In genomic region chr7:27825890-27826289, GRCh38 we compare ENCODE assay signal across 20 cellular contexts.
"Had no signal": no experiment of that assay in that cellular context is flagged by ENCODE, and none has a peak within 500 bp of the region (broad histone marks: within the 10 kb centered on the region; RNA-seq: fewer than 3 reads in every experiment).

No MANE protein-coding gene starts in this region.

- H3K4me3 ChIP-seq: colonic mucosa, esophagus muscularis mucosa, pancreas, right lobe of liver, suprapubic skin, transverse colon, upper lobe of right lung, uterus had no signal

- H3K36me3 ChIP-seq: colonic mucosa, pancreas, uterus had no signal

- H3K4me3 Mint-ChIP-seq: dendritic cell treated with granulocyte-macrophage colony-stimulating factor and Interleukin-4, amounts not matched to agents 40 ng/mL and 50 ng/mL, for 4 days; immature natural killer cell; natural killer cell; stimulated activated naive CD8-positive, alpha-beta T cell treated with anti-CD3 and anti-CD28 coated beads, Interleukin-15, amount 100 ng/mL, for 72 hours had no signal

- H3K4me1 Mint-ChIP-seq: stimulated activated naive CD8-positive, alpha-beta T cell treated with anti-CD3 and anti-CD28 coated beads, Interleukin-15, amount 100 ng/mL, for 72 hours had no signal

- H3K27ac Mint-ChIP-seq: dendritic cell treated with granulocyte-macrophage colony-stimulating factor and Interleukin-4, amounts not matched to agents 40 ng/mL and 50 ng/mL, for 4 days; stimulated activated naive CD8-positive, alpha-beta T cell treated with anti-CD3 and anti-CD28 coated beads, Interleukin-15, amount 100 ng/mL, for 72 hours had no signal

- H3K4me1 ChIP-seq: colonic mucosa, pancreas, right lobe of liver, suprapubic skin, transverse colon, upper lobe of right lung, uterus had no signal

- H3K27me3 Mint-ChIP-seq: dendritic cell treated with granulocyte-macrophage colony-stimulating factor and Interleukin-4, amounts not matched to agents 40 ng/mL and 50 ng/mL, for 4 days; stimulated activated naive CD8-positive, alpha-beta T cell treated with anti-CD3 and anti-CD28 coated beads, Interleukin-15, amount 100 ng/mL, for 72 hours had no signal

- ATAC-seq: natural killer cell; pancreas; right lobe of liver; stimulated activated naive CD8-positive, alpha-beta T cell treated with anti-CD3 and anti-CD28 coated beads, Interleukin-15, amount 100 ng/mL, for 72 hours; upper lobe of right lung had no signal

- H3K27ac ChIP-seq: colonic mucosa, esophagus muscularis mucosa, pancreas, right lobe of liver, suprapubic skin, transverse colon, upper lobe of right lung, uterus had no signal

- H3K9me3 ChIP-seq: colonic mucosa, esophagus muscularis mucosa, pancreas, right lobe of liver, suprapubic skin, transverse colon, upper lobe of right lung, uterus had no signal

- DNase-seq: colonic mucosa; effector CD8-positive, alpha-beta T cell; glutamatergic neuron; hypothalamus; immature natural killer cell; natural killer cell; pancreas; retina; right lobe of liver; small intestine; stimulated activated CD4-positive, alpha-beta T cell treated with anti-CD3 and anti-CD28 coated beads, Interleukin-15, amount 100 ng/mL, for 24 hours; stimulated activated CD4-positive, alpha-beta T cell treated with anti-CD3 and anti-CD28 coated beads, Interleukin-2, amount 100 ng/mL, for 48 hours; stimulated activated naive CD4-positive, alpha-beta T cell; stimulated activated naive CD8-positive, alpha-beta T cell treated with anti-CD3 and anti-CD28 coated beads, Interleukin-15, amount 100 ng/mL, for 72 hours; transverse colon; upper lobe of right lung; uterus had no signal

- H3K36me3 Mint-ChIP-seq: natural killer cell had no signal

- H3K27me3 ChIP-seq: colonic mucosa, esophagus muscularis mucosa, pancreas, right lobe of liver, suprapubic skin, transverse colon, upper lobe of right lung, uterus had no signal

- H3K9me3 Mint-ChIP-seq: dendritic cell treated with granulocyte-macrophage colony-stimulating factor and Interleukin-4, amounts not matched to agents 40 ng/mL and 50 ng/mL, for 4 days; immature natural killer cell; natural killer cell; stimulated activated naive CD8-positive, alpha-beta T cell treated with anti-CD3 and anti-CD28 coated beads, Interleukin-15, amount 100 ng/mL, for 72 hours had no signal
